Comparison of ENCODE assay signal across 17 cellular contexts in genomic region chr5:39543335-39543734, GRCh38.
DNase-seq lines count a peak whose midpoint lies in the region; ATAC-seq and TF ChIP-seq lines count a peak whose summit lies in the region.
"Had no signal": no experiment of that assay in that cellular context is flagged by ENCODE, and none has a peak within 500 bp of the region (broad histone marks: within the 10 kb centered on the region; RNA-seq: fewer than 3 reads in every experiment).

No MANE protein-coding gene starts in this region.

- no peaks in the 10 kb centered on the region for H3K36me3 ChIP-seq in PC-3 (ENCODE audit: low read depth, low read length)
- H3K36me3 ChIP-seq: gastrocnemius medialis, ovary, uterus had no signal

- no peaks in the 10 kb centered on the region for H4K20me1 ChIP-seq in PC-3 (ENCODE audit: low read length)

- no peak for ATAC-seq in PC-3
- ATAC-seq in omental fat pad (ENCODE audit: low FRiP score): peak; percentile 74
- no peak for ATAC-seq in GM19324 (IDR thresholded peaks at IDR 0.05; ENCODE audit: low FRiP score, unreplicated experiment)
- no peak for ATAC-seq in left colon
- ATAC-seq in GM18498 (IDR thresholded peaks at IDR 0.05; ENCODE audit: unreplicated experiment): no peak
- ATAC-seq in HG03159 (IDR thresholded peaks at IDR 0.05; ENCODE audit: unreplicated experiment): no peak
- ATAC-seq: gastrocnemius medialis had no signal

- no peaks in the 10 kb centered on the region for H3K9me3 ChIP-seq in PC-3 (ENCODE audit: low read length)
- H3K9me3 ChIP-seq: gastrocnemius medialis, ovary, uterus had no signal

- H3K9ac ChIP-seq in PC-3 (ENCODE audit: low read length): no peak overlapping the region

- H3K27ac ChIP-seq in PC-3 (ENCODE audit: low read length): no peak overlapping the region
- H3K27ac ChIP-seq in epithelial cell of prostate: peak overlapping the region; percentile 51
- H3K27ac ChIP-seq: gastrocnemius medialis, ovary, uterus had no signal

- POLR2A ChIA-PET in PC-3 (lab: Charles Lee; ENCODE audit: unreplicated experiment): no interaction called here

- no peaks in the 10 kb centered on the region for H3F3A ChIP-seq in PC-3 (ENCODE audit: low read length, unreplicated experiment)

- no peaks in the 10 kb centered on the region for H3K27me3 ChIP-seq in PC-3 (ENCODE audit: low read length)
- H3K27me3 ChIP-seq: gastrocnemius medialis, ovary, uterus had no signal

- peak overlapping the region; percentile 6; the same call in 1 of the 2 replicates for H2AFZ ChIP-seq in PC-3 (ENCODE audit: low read length)

- TF ChIP-seq CTCF in PC-3 (conservative IDR thresholded peaks at IDR 0.05; ENCODE audit: low read depth, low read length): no peak
- no peak for TF ChIP-seq CTCF in omental fat pad (IDR thresholded peaks at IDR 0.05)

- no TSS peak for BruUV-seq in PC-3 (replicated peaks; lab: Mats Ljungman, UMichigan)

- no peak overlapping the region for H3K4me3 ChIP-seq in PC-3 (ENCODE audit: low read length)
- H3K4me3 ChIP-seq: gastrocnemius medialis, ovary, uterus had no signal

- H3K79me2 ChIP-seq in PC-3 (ENCODE audit: low read length): no peaks in the 10 kb centered on the region

- H3K4me2 ChIP-seq in PC-3 (ENCODE audit: low read length): no peak overlapping the region

- DNase-seq in EH (ENCODE audit: low read depth) (peak; percentile 58), PC-3 (no peak), epithelial cell of prostate (ENCODE audit: low read depth, low spot score) (peak; percentile 31), omental fat pad (ENCODE audit: low spot score) (no peak), left colon (no peak)
- DNase-seq: activated CD4-positive, alpha-beta T cell treated with anti-CD3 and anti-CD28 coated beads for 48 hours; activated naive CD4-positive, alpha-beta T cell treated with anti-CD3 and anti-CD28 coated beads for 36 hours; effector CD4-positive, alpha-beta T cell; gastrocnemius medialis; NCI-H1436 treated with DMSO at 0.1 percent for 48 hours; NK-92 treated with Interleukin-12 subunit alpha and Interleukin-12 subunit beta, amount 100 ng/mL, for 24 hours; ovary; T-helper 9 cell; uterus had no signal

- H3K9me2 ChIP-seq in PC-3 (replicated peaks; ENCODE audit: low read length): no peaks in the 10 kb centered on the region

- intact Hi-C loops in PC-3 (cut with micrococcal nuclease): no loop called here
- intact Hi-C loops in left colon (cut with DNase I, micrococcal nuclease): loop anchor here in 1 of 2 donors (10.0 kb wide), 1 partner anchor 169 kb away; no protein-coding TSS in a partner anchor

- peaks cover 4% of the 10 kb centered on the region; the same call in 1 of the 2 replicates for H3K4me1 ChIP-seq in PC-3 (ENCODE audit: insufficient read depth, low read length)
- H3K4me1 ChIP-seq: uterus had no signal

- CTCF ChIA-PET in PC-3 (lab: Charles Lee): no interaction called here

Comparison
In these comparisons a context has a peak if more than half of its experiments do, and no peak if none do; other contexts are left out.
1. DNase-seq: peak in EH (single experiment) and epithelial cell of prostate (single experiment); none in PC-3 (single experiment), omental fat pad (single experiment) and left colon (0 of 2).